In the genomic region with DNA sequence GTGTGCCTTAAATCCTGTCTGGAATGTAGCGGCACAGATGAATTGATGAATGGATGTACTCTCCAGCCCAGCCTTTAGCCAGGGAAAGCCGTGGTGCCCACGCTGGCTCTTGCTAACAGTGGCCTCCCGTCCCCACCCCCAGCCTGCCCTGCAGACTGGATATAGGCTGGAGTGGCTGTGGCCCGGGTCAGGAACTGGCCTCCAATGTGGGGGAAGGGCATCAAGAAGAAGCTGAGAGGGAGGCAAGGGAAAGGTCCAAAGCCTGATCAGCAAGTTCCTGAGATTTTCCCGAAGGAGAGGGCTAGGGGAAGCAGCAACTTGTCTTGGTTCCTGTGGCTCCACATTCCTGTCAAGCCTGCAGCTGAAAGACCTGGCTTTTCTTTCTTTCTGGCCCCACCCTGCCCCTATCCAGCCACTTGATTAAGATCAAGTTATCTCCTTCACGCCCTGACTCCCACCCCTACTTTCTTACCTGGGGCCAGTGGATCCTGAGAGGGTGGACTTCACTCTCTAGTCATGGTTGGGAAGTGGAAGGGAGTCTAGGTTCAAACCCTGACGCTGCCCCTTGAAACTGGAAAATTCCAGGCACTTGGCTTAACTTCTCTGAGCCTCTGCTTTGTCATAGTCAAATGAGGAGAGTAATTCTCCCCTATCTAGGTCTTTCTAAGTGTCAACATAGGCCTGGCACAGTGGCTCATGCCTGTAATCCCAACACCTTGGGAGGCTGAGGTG, we compare ENCODE assay signal across 1 cellular context.
TF ChIP-seq lines count a peak whose summit lies in the region.

No MANE protein-coding gene starts in this region.

TF ChIP-seq in A549, 52 proteins besides CTCF, POLR2A, EP300 and RAD21:
- no peak for TF ChIP-seq HOXA7 (CRISPR knock-in tag; IDR thresholded peaks at IDR 0.05)
- no peak for TF ChIP-seq PHF8 (IDR thresholded peaks at IDR 0.05; ENCODE audit: borderline replicate concordance, low read depth)
- no peak for TF ChIP-seq ESRRA (IDR thresholded peaks at IDR 0.05; ENCODE audit: borderline replicate concordance, low read length)
- no peak for TF ChIP-seq EHF (CRISPR knock-in tag; IDR thresholded peaks at IDR 0.05)
- no peak for TF ChIP-seq E2F6 (IDR thresholded peaks at IDR 0.05; ENCODE audit: borderline replicate concordance, low read depth)
- TF ChIP-seq ZNF302 (CRISPR knock-in tag; IDR thresholded peaks at IDR 0.05) = no peak
- no peak for TF ChIP-seq FOSL2 (IDR thresholded peaks at IDR 0.05)
- TF ChIP-seq FOSL2 (CRISPR knock-in tag; IDR thresholded peaks at IDR 0.05) = no peak
- no peak for TF ChIP-seq CBX2 (IDR thresholded peaks at IDR 0.05; ENCODE audit: borderline replicate concordance, low read depth)
- no peak for TF ChIP-seq MAFK (IDR thresholded peaks at IDR 0.05; ENCODE audit: partially characterized antibody)
- TF ChIP-seq MAZ (IDR thresholded peaks at IDR 0.05; ENCODE audit: borderline replicate concordance, low read depth, low read length) = no peak
- TF ChIP-seq SREBF2 (IDR thresholded peaks at IDR 0.05) = no peak
